11 cellular contexts compared by ENCODE assay signal in genomic region chr6:100796049-100796823, GRCh38.
DNase-seq lines count a peak whose midpoint lies in the region; ATAC-seq and TF ChIP-seq lines count a peak whose summit lies in the region.
"Had no signal": no experiment of that assay in that cellular context is flagged by ENCODE, and none has a peak within 500 bp of the region (broad histone marks: within the 10 kb centered on the region; RNA-seq: fewer than 3 reads in every experiment).

No MANE protein-coding gene starts in this region.

- ATAC-seq in GM21381 (IDR thresholded peaks at IDR 0.05; ENCODE audit: unreplicated experiment) (peak; percentile 87), HG03135 (IDR thresholded peaks at IDR 0.05; ENCODE audit: unreplicated experiment) (peak; percentile 96)

- no peak overlapping the region for H3K4me3 ChIP-seq in lower leg skin (ENCODE audit: low read depth, poor library complexity, severe bottlenecking)

- intact Hi-C loops in lower leg skin (cut with DNase I; ENCODE audit: low total_unique reads) = no loop called here

- WGBS in lower leg skin, 2 donors = 94 to 96% methylated on average over 4 of the region's 4 CpGs

- in situ Hi-C loops in GM13977 (cut with MboI; ENCODE audit: low pct_unique_long_range_greater_than_20kb, low sequenced_read_pairs, unreplicated experiment) = no loop called here

- DNase-seq in GM13977 (ENCODE audit: low spot score) (no peak), SKM-1 (lab: John Stamatoyannopoulos, UW; ENCODE audit: unreplicated experiment) (peak; percentile 55), lower leg skin (ENCODE audit: low spot score in 2 of 2) (no peak), pons (ENCODE audit: low spot score) (no peak), NCI-H2227 (lab: John Stamatoyannopoulos, UW; ENCODE audit: unreplicated experiment) (no peak), NCI-H524 treated with DMSO at 0.1 percent for 48 hours (lab: John Stamatoyannopoulos, UW) (no peak)
- DNase-seq: activated gamma-delta T cell treated with Interleukin-2 at 50 U/mL for 16 hours; CD8-positive, alpha-beta memory T cell; SK-N-SH had no signal

- peak; percentile 10 for TF ChIP-seq CTCF in GM13977 (IDR thresholded peaks at IDR 0.05; ENCODE audit: extremely low read depth, insufficient read depth, missing control alignments)
- no peak for TF ChIP-seq CTCF in lower leg skin (IDR thresholded peaks at IDR 0.05)

- TF ChIP-seq POLR2A in lower leg skin (IDR thresholded peaks at IDR 0.05) = no peak
